1 cellular context compared by ENCODE assay signal in genomic region chr4:78650106-78651021, GRCh38.
TF ChIP-seq lines count a peak whose summit lies in the region.

No MANE protein-coding gene starts in this region.

TF ChIP-seq in K562, 482 proteins besides CTCF, POLR2A, EP300 and RAD21 (continued from another document and continues in another):
- no peak for TF ChIP-seq FOXP4 (CRISPR knock-in tag; IDR thresholded peaks at IDR 0.05; ENCODE audit: borderline replicate concordance)
- TF ChIP-seq MITF (IDR thresholded peaks at IDR 0.05), result no peak
- no peak for TF ChIP-seq ZBTB17 (CRISPR knock-in tag; IDR thresholded peaks at IDR 0.05)
- peak; percentile 56; the same call in 1 of the 2 replicates for TF ChIP-seq BACH1 (tag; IDR thresholded peaks at IDR 0.05)
- TF ChIP-seq ZNF696 (CRISPR knock-in tag; conservative IDR thresholded peaks at IDR 0.05), result no peak
- peak; percentile 47; the same call in 1 of the 2 replicates for TF ChIP-seq ZNF592 (IDR thresholded peaks at IDR 0.05)
- TF ChIP-seq CEBPB (tag; IDR thresholded peaks at IDR 0.05), result peak; percentile 96
- no peak for TF ChIP-seq STAT5B (CRISPR knock-in tag; IDR thresholded peaks at IDR 0.05)
- TF ChIP-seq ZNF263 (CRISPR knock-in tag; IDR thresholded peaks at IDR 0.05; ENCODE audit: borderline replicate concordance), result no peak
- TF ChIP-seq MCM5 (IDR thresholded peaks at IDR 0.05; ENCODE audit: low read depth), result no peak
- no peak for TF ChIP-seq KAT7 (CRISPR knock-in tag; IDR thresholded peaks at IDR 0.05; ENCODE audit: borderline replicate concordance)
- 0 out of 2 replicates have a peak, but pooled peaks have one; percentile 39 for TF ChIP-seq ARID3A (IDR thresholded peaks at IDR 0.05; ENCODE audit: borderline replicate concordance, low read depth, low read length)
- TF ChIP-seq REST (CRISPR knock-in tag; IDR thresholded peaks at IDR 0.05; ENCODE audit: low read depth), result no peak
- no peak for TF ChIP-seq ZC3H4 (CRISPR knock-in tag; IDR thresholded peaks at IDR 0.05; ENCODE audit: borderline replicate concordance)
- no peak for TF ChIP-seq PHF8 (IDR thresholded peaks at IDR 0.05; ENCODE audit: borderline replicate concordance, low read length)
- no peak for TF ChIP-seq SAFB (IDR thresholded peaks at IDR 0.05; ENCODE audit: borderline replicate concordance, low read depth, low read length)
- TF ChIP-seq YY1 (IDR thresholded peaks at IDR 0.05; ENCODE audit: borderline replicate concordance in 1 of 3, control insufficient read depth in 1 of 3, extremely low read depth in 1 of 3, insufficient read depth in 3 of 3, insufficient read length in 1 of 3, insufficient replicate concordance in 2 of 3, low read depth in 1 of 3, low read length in 2 of 3), result no peak
- no peak for TF ChIP-seq PPARD (CRISPR knock-in tag; IDR thresholded peaks at IDR 0.05)
- no peak for TF ChIP-seq ZBTB43 (CRISPR knock-in tag; IDR thresholded peaks at IDR 0.05)
- no peak for TF ChIP-seq ZNF518B (CRISPR knock-in tag; IDR thresholded peaks at IDR 0.05)
- peak; percentile 36; the same call in 1 of the 2 replicates for TF ChIP-seq EP400 (IDR thresholded peaks at IDR 0.05)
- no peak for TF ChIP-seq FOXO4 (CRISPR knock-in tag; IDR thresholded peaks at IDR 0.05)
- TF ChIP-seq ELK3 (CRISPR knock-in tag; IDR thresholded peaks at IDR 0.05), result no peak
- TF ChIP-seq BRF1 (IDR thresholded peaks at IDR 0.05; ENCODE audit: borderline replicate concordance, extremely low read depth, insufficient read length), result no peak
- TF ChIP-seq DMBX1 (CRISPR knock-in tag; IDR thresholded peaks at IDR 0.05; ENCODE audit: borderline replicate concordance), result no peak
- TF ChIP-seq ZNF830 (CRISPR knock-in tag; IDR thresholded peaks at IDR 0.05), result no peak
- no peak for TF ChIP-seq ILF3 (IDR thresholded peaks at IDR 0.05; ENCODE audit: borderline replicate concordance)
- peak; percentile 18 to 30; a peak in 2 of 4 replicates for TF ChIP-seq TRIM24 (IDR thresholded peaks at IDR 0.05)
- TF ChIP-seq USF2 (CRISPR knock-in tag; IDR thresholded peaks at IDR 0.05), result no peak
- TF ChIP-seq MYNN (IDR thresholded peaks at IDR 0.05), result peak; percentile 69
- no peak for TF ChIP-seq MYNN (CRISPR knock-in tag; IDR thresholded peaks at IDR 0.05)
- TF ChIP-seq THRA (IDR thresholded peaks at IDR 0.05), result no peak
